Comparison of ENCODE assay signal across 17 cellular contexts in the genomic region with DNA sequence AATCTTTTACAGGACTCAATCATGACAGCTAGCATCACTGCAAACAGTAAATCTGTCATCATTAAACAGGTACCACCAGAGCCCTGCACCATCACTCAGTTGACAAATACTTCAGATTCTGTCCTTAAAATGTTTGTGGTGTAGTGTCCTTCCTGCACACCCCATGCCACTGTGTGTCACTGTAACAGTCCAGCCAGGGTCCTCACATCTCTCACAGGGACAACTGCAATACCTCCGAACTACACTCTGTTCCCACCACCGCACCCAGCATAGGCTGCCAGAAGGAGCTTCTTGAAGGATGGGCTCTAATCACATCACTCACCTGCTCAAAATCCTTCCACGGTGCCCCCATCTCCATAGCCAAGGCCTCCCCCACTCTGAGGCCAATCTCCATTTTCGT.
DNase-seq lines count a peak whose midpoint lies in the region; ATAC-seq and TF ChIP-seq lines count a peak whose summit lies in the region.
"Had no signal": no experiment of that assay in that cellular context is flagged by ENCODE, and none has a peak within 500 bp of the region (broad histone marks: within the 10 kb centered on the region; RNA-seq: fewer than 3 reads in every experiment).

No MANE protein-coding gene starts in this region.

- 86 to 100% methylated on average over 3 to 4 of the region's 4 CpGs for WGBS in endodermal cell (ENCODE audit: insufficient coverage in 1 of 2, insufficient read length in 1 of 2), 2 experiments

- no TSS peak for BruUV-seq in PC-3 (replicated peaks; lab: Mats Ljungman, UMichigan)

- H3F3A ChIP-seq in PC-3 (ENCODE audit: low read length, unreplicated experiment) = no peaks in the 10 kb centered on the region

- H3K27ac Mint-ChIP-seq in CD4-positive, alpha-beta memory T cell = peak overlapping the region in 5 of 7 donors; percentile 9 to 72 (median 63)
- H3K27ac Mint-ChIP-seq in endodermal cell = no peak overlapping the region

- TF ChIP-seq CTCF in GM13977 (IDR thresholded peaks at IDR 0.05; ENCODE audit: extremely low read depth, insufficient read depth, missing control alignments) (peak; percentile 15), PC-3 (conservative IDR thresholded peaks at IDR 0.05; ENCODE audit: low read depth, low read length) (no peak), endodermal cell (conservative IDR thresholded peaks at IDR 0.05) (no peak)

- H3K27me3 ChIP-seq in CD4-positive, alpha-beta memory T cell (ENCODE audit: insufficient read depth, low read length) = no peaks in the 10 kb centered on the region
- no peaks in the 10 kb centered on the region for H3K27me3 ChIP-seq in PC-3 (ENCODE audit: low read length)
- H3K27me3 ChIP-seq in endodermal cell (ENCODE audit: control insufficient read depth, insufficient read depth, low read length, poor library complexity, severe bottlenecking) = no peaks in the 10 kb centered on the region
- H3K27me3 ChIP-seq: suprapubic skin had no signal

- H2AFZ ChIP-seq in PC-3 (ENCODE audit: low read length) = no peak overlapping the region

- no peaks in the 10 kb centered on the region for H3K9me2 ChIP-seq in PC-3 (replicated peaks; ENCODE audit: low read length)

- no peaks in the 10 kb centered on the region for H3K36me3 Mint-ChIP-seq in CD4-positive, alpha-beta memory T cell
- H3K36me3 Mint-ChIP-seq in endodermal cell (ENCODE audit: low read depth) = no peaks in the 10 kb centered on the region
- H3K36me3 Mint-ChIP-seq: activated CD8-positive, alpha-beta memory T cell treated with anti-CD3 and anti-CD28 coated beads, Interleukin-2, amount 10 ng/mL, durations not matched to agents 7 days and 5 days; memory B cell had no signal

- intact Hi-C loops in CD4-positive, alpha-beta memory T cell (cut with micrococcal nuclease) = loop anchor here (5.0 to 10.0 kb wide), 2 partner anchors 75 to 1497 kb away; no protein-coding TSS in a partner anchor
- intact Hi-C loops in PC-3 (cut with micrococcal nuclease) (loop anchor here (2.0 to 10.0 kb wide), 3 partner anchors 33 to 775 kb away; a partner anchor contains a TSS), left colon (cut with DNase I, micrococcal nuclease) (loop anchor here (5.0 kb wide), 2 partner anchors 100 to 225 kb away; a partner anchor contains a TSS)

- no peak overlapping the region for H3K27ac ChIP-seq in CD4-positive, alpha-beta memory T cell (ENCODE audit: low read depth, low read length)
- H3K27ac ChIP-seq in PC-3 (ENCODE audit: low read length) (peak overlapping the region; percentile 35), endodermal cell (ENCODE audit: low read depth, low read length) (no peak overlapping the region)
- H3K27ac ChIP-seq: suprapubic skin, WERI-Rb-1 had no signal

- H3K4me2 ChIP-seq in PC-3 (ENCODE audit: low read length) = peak overlapping the region; percentile 44

- no peaks in the 10 kb centered on the region; the same call in 1 of the 2 replicates for H4K20me1 ChIP-seq in PC-3 (ENCODE audit: low read length)

- no peak overlapping the region for H3K9ac ChIP-seq in PC-3 (ENCODE audit: low read length)
- no peak overlapping the region for H3K9ac ChIP-seq in endodermal cell (ENCODE audit: extremely low read depth, low read length, poor library complexity, severe bottlenecking)

- POLR2A ChIA-PET in CD4-positive, alpha-beta memory T cell (lab: Charles Lee; ENCODE audit: partially characterized antibody) = interaction anchor here (1.2 kb wide), 1 partner anchor 100 kb away, joined by 4 read pairs; a partner anchor contains a TSS
- POLR2A ChIA-PET in PC-3 (lab: Charles Lee; ENCODE audit: unreplicated experiment) = no interaction called here

- peaks cover 2 to 63% (median 35%) of the 10 kb centered on the region in 4 donors for H3K4me1 Mint-ChIP-seq in CD4-positive, alpha-beta memory T cell
- H3K4me1 Mint-ChIP-seq in endodermal cell = peaks cover 7% of the 10 kb centered on the region

- no peak overlapping the region for H3K4me3 ChIP-seq in CD4-positive, alpha-beta memory T cell (ENCODE audit: low read length in 2 of 2)
- H3K4me3 ChIP-seq in PC-3 (ENCODE audit: low read length) = no peak overlapping the region
- H3K4me3 ChIP-seq in endodermal cell (ENCODE audit: low read length) = no peak overlapping the region
- H3K4me3 ChIP-seq: suprapubic skin had no signal

- ATAC-seq in PC-3 (peak; percentile 7; the same call in 1 of the 2 replicates), left colon (no peak)
- ATAC-seq: naive thymus-derived CD4-positive, alpha-beta T cell had no signal

- in situ Hi-C loops in GM13977 (cut with MboI; ENCODE audit: low pct_unique_long_range_greater_than_20kb, low sequenced_read_pairs, unreplicated experiment) = loop anchor here (5.0 to 25.0 kb wide), 4 partner anchors 97 to 745 kb away; a partner anchor contains a TSS

- H3K4me1 ChIP-seq in CD4-positive, alpha-beta memory T cell (ENCODE audit: insufficient read depth, low read length) = peaks cover 21% of the 10 kb centered on the region
- H3K4me1 ChIP-seq in PC-3 (ENCODE audit: insufficient read depth, low read length) (peaks cover 47% of the 10 kb centered on the region), endodermal cell (ENCODE audit: control insufficient read depth, insufficient read depth, low read length) (no peaks in the 10 kb centered on the region)

- CTCF ChIA-PET in CD4-positive, alpha-beta memory T cell (lab: Charles Lee; ENCODE audit: partially characterized antibody) = interaction anchor here (1.0 to 4.4 kb wide), 17 partner anchors 8 to 1498 kb away, joined by 3 to 112 read pairs (median 5); a partner anchor contains a TSS
- CTCF ChIA-PET in PC-3 (lab: Charles Lee) = interaction anchor here (0.6 to 2.0 kb wide), 5 partner anchors 16 to 223 kb away, joined by 3 to 17 read pairs (median 3); no protein-coding TSS in a partner anchor

- DNase-seq in CD4-positive, alpha-beta memory T cell = no peak
- DNase-seq in GM13977 (ENCODE audit: low spot score) (no peak), PC-3 (no peak), endodermal cell (peak; percentile 52), SK-N-DZ (ENCODE audit: low spot score) (no peak), left colon (no peak), germinal center (ENCODE audit: low spot score) (no peak), OCI-M2 (lab: John Stamatoyannopoulos, UW; ENCODE audit: unreplicated experiment) (no peak)
- DNase-seq: activated CD8-positive, alpha-beta memory T cell treated with anti-CD3 and anti-CD28 coated beads, Interleukin-2, amount 10 ng/mL, durations not matched to agents 7 days and 5 days; activated naive CD4-positive, alpha-beta T cell; hypothalamus; kidney; naive thymus-derived CD4-positive, alpha-beta T cell; NCI-H2227 treated with DMSO at 0.1 percent for 48 hours; WERI-Rb-1 had no signal

- no peak overlapping the region for H3K4me3 Mint-ChIP-seq in CD4-positive, alpha-beta memory T cell
- no peak overlapping the region for H3K4me3 Mint-ChIP-seq in endodermal cell
- H3K4me3 Mint-ChIP-seq: activated CD8-positive, alpha-beta memory T cell treated with anti-CD3 and anti-CD28 coated beads, Interleukin-2, amount 10 ng/mL, durations not matched to agents 7 days and 5 days; memory B cell had no signal

- H3K9me3 Mint-ChIP-seq in CD4-positive, alpha-beta memory T cell = peaks cover 0 to 2% (median 0%) of the 10 kb centered on the region in 8 donors
- no peaks in the 10 kb centered on the region for H3K9me3 Mint-ChIP-seq in endodermal cell
- H3K9me3 Mint-ChIP-seq: memory B cell; naive thymus-derived CD4-positive, alpha-beta T cell had no signal

- no peaks in the 10 kb centered on the region for H3K27me3 Mint-ChIP-seq in CD4-positive, alpha-beta memory T cell
- H3K27me3 Mint-ChIP-seq in endodermal cell (ENCODE audit: insufficient read depth) = no peaks in the 10 kb centered on the region
- H3K27me3 Mint-ChIP-seq: memory B cell had no signal

- no peaks in the 10 kb centered on the region for H3K9me3 ChIP-seq in CD4-positive, alpha-beta memory T cell (ENCODE audit: control insufficient read depth in 1 of 2, low read length in 2 of 2)
- H3K9me3 ChIP-seq in PC-3 (ENCODE audit: low read length) = no peaks in the 10 kb centered on the region
- H3K9me3 ChIP-seq in endodermal cell (ENCODE audit: control insufficient read depth, low read length) = no peaks in the 10 kb centered on the region
- H3K9me3 ChIP-seq: suprapubic skin had no signal

- H3K36me3 ChIP-seq in CD4-positive, alpha-beta memory T cell (ENCODE audit: insufficient read depth, low read length) = no peaks in the 10 kb centered on the region
- no peaks in the 10 kb centered on the region; the same call in 1 of the 2 replicates for H3K36me3 ChIP-seq in PC-3 (ENCODE audit: low read depth, low read length)
- no peaks in the 10 kb centered on the region for H3K36me3 ChIP-seq in endodermal cell (ENCODE audit: control insufficient read depth, insufficient read depth, low read length)
- H3K36me3 ChIP-seq: suprapubic skin, WERI-Rb-1 had no signal

- peaks cover 88% of the 10 kb centered on the region for H3K79me2 ChIP-seq in PC-3 (ENCODE audit: low read length)
